In the genomic region with DNA sequence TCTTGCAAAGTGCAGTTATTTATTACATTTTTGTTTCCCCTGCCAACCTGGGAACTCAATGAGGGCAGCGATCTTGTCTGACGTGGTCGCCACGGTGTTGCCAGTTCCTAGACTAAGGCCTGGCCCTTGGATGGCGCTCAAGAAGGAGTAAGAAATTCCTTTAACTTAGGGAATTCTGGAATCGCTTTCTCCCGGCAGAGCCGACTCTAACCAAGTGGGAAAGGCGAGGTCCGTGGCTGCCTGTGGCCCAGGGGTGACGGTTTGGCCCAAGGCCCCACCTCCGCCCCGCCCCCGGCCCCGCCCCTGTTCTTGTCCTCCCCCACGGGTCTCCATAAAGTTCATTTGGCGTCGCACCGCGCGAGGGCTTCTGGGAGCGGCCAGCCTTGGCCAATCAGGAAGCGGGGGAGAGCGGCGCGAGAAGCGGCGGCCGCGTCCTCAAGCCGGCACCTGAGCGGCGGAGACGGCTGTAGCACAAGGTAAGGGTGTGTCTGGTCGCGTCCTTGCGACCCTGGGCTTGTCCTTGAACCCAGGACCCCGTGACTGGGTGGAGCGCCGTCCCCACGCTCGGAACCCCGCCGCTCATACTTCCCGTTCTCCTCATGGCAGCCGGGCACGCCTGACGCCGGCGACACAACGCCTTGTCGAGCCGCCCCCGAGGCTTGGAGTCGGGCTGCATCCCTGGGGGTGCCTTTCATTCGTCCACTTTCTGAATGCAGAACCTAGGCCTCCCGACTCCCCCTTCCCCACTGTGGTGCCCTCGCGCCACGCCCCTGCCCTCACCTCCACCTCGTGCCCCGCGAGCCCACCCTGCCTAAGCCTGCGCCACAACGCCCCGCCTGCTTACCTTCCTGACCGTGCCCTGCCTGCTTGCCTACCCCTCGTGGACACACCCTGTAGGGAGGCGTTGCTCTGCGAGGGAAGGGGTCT, we compare ENCODE assay signal across 1 cellular context.
TF ChIP-seq lines count a peak whose summit lies in the region.

A gene (plus strand): TSS at position 394 of the 927 bp plus-strand sequence. CDS start 18,119 bp downstream, outside the sequence.

TF ChIP-seq in K562, 482 proteins besides CTCF, POLR2A, EP300 and RAD21 (continued from another document and continues in another):
- TF ChIP-seq, protein P1, sequence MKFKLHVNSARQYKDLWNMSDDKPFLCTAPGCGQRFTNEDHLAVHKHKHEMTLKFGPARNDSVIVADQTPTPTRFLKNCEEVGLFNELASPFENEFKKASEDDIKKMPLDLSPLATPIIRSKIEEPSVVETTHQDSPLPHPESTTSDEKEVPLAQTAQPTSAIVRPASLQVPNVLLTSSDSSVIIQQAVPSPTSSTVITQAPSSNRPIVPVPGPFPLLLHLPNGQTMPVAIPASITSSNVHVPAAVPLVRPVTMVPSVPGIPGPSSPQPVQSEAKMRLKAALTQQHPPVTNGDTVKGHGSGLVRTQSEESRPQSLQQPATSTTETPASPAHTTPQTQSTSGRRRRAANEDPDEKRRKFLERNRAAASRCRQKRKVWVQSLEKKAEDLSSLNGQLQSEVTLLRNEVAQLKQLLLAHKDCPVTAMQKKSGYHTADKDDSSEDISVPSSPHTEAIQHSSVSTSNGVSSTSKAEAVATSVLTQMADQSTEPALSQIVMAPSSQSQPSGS (CRISPR knock-in tag; IDR thresholded peaks at IDR 0.05), result no peak
- TF ChIP-seq MYC (IDR thresholded peaks at IDR 0.05; ENCODE audit: low read depth, low read length), result peak; percentile 66
- TF ChIP-seq MYC (CRISPR knock-in tag; IDR thresholded peaks at IDR 0.05; ENCODE audit: borderline replicate concordance, low read depth), result peak; percentile 31; the same call in 1 of the 2 replicates
- peak; percentile 42; the same call in 1 of the 2 replicates for TF ChIP-seq CHD2 (IDR thresholded peaks at IDR 0.05; ENCODE audit: low read depth, low read length)
- no peak for TF ChIP-seq POLR3G (IDR thresholded peaks at IDR 0.05; ENCODE audit: extremely low read depth, insufficient read length, insufficient replicate concordance)
- TF ChIP-seq NR3C1 (CRISPR knock-in tag; IDR thresholded peaks at IDR 0.05), result no peak
- TF ChIP-seq POLR2H (tag; IDR thresholded peaks at IDR 0.05; ENCODE audit: low read depth), result peak; percentile 69
- no peak for TF ChIP-seq MIER1 (IDR thresholded peaks at IDR 0.05; ENCODE audit: low read depth)
- no peak for TF ChIP-seq SMAD3 (CRISPR knock-in tag; conservative IDR thresholded peaks at IDR 0.05)
- TF ChIP-seq ZNF274 (IDR thresholded peaks at IDR 0.05; ENCODE audit: borderline replicate concordance, low read depth, low read length), result no peak
- TF ChIP-seq MYNN (IDR thresholded peaks at IDR 0.05), result no peak
- TF ChIP-seq MYNN (CRISPR knock-in tag; IDR thresholded peaks at IDR 0.05), result no peak
- TF ChIP-seq SPI1 (IDR thresholded peaks at IDR 0.05; ENCODE audit: borderline replicate concordance, low read depth, low read length), result no peak
- no peak for TF ChIP-seq HLTF (IDR thresholded peaks at IDR 0.05)
- no peak for TF ChIP-seq ZNF79 (CRISPR knock-in tag; IDR thresholded peaks at IDR 0.05; ENCODE audit: low read depth)
- TF ChIP-seq, protein P2, sequence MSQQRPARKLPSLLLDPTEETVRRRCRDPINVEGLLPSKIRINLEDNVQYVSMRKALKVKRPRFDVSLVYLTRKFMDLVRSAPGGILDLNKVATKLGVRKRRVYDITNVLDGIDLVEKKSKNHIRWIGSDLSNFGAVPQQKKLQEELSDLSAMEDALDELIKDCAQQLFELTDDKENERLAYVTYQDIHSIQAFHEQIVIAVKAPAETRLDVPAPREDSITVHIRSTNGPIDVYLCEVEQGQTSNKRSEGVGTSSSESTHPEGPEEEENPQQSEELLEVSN (IDR thresholded peaks at IDR 0.05; ENCODE audit: borderline replicate concordance in 1 of 2, extremely low read depth in 1 of 2, insufficient read depth in 1 of 2, insufficient read length in 1 of 2, low read depth in 1 of 2, low read length in 1 of 2, poor library complexity in 1 of 2, severe bottlenecking in 1 of 2), result peak; percentile 61 to 83
- TF ChIP-seq SOX6 (IDR thresholded peaks at IDR 0.05), result no peak
- TF ChIP-seq, protein P3, sequence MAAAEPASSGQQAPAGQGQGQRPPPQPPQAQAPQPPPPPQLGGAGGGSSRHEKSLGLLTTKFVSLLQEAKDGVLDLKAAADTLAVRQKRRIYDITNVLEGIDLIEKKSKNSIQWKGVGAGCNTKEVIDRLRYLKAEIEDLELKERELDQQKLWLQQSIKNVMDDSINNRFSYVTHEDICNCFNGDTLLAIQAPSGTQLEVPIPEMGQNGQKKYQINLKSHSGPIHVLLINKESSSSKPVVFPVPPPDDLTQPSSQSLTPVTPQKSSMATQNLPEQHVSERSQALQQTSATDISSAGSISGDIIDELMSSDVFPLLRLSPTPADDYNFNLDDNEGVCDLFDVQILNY (CRISPR knock-in tag; IDR thresholded peaks at IDR 0.05), result no peak
- TF ChIP-seq BCL6 (CRISPR knock-in tag; IDR thresholded peaks at IDR 0.05), result no peak
- no peak for TF ChIP-seq ZSCAN29 (IDR thresholded peaks at IDR 0.05)
- TF ChIP-seq ZBTB8A (IDR thresholded peaks at IDR 0.05; ENCODE audit: partially characterized antibody), result no peak
- no peak for TF ChIP-seq MCM7 (IDR thresholded peaks at IDR 0.05)
- TF ChIP-seq ZNF184 (CRISPR knock-in tag; IDR thresholded peaks at IDR 0.05), result no peak
- no peak for TF ChIP-seq ZNF316 (IDR thresholded peaks at IDR 0.05)
- no peak for TF ChIP-seq KDM1A (IDR thresholded peaks at IDR 0.05)
- TF ChIP-seq, protein P4, sequence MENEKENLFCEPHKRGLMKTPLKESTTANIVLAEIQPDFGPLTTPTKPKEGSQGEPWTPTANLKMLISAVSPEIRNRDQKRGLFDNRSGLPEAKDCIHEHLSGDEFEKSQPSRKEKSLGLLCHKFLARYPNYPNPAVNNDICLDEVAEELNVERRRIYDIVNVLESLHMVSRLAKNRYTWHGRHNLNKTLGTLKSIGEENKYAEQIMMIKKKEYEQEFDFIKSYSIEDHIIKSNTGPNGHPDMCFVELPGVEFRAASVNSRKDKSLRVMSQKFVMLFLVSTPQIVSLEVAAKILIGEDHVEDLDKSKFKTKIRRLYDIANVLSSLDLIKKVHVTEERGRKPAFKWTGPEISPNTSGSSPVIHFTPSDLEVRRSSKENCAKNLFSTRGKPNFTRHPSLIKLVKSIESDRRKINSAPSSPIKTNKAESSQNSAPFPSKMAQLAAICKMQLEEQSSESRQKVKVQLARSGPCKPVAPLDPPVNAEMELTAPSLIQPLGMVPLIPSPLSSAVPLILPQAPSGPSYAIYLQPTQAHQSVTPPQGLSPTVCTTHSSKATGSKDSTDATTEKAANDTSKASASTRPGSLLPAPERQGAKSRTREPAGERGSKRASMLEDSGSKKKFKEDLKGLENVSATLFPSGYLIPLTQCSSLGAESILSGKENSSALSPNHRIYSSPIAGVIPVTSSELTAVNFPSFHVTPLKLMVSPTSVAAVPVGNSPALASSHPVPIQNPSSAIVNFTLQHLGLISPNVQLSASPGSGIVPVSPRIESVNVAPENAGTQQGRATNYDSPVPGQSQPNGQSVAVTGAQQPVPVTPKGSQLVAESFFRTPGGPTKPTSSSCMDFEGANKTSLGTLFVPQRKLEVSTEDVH (IDR thresholded peaks at IDR 0.05; ENCODE audit: low read depth, partially characterized antibody), result no peak
- no peak for TF ChIP-seq EWSR1 (IDR thresholded peaks at IDR 0.05; ENCODE audit: borderline replicate concordance, low read depth, partially characterized antibody)
- TF ChIP-seq, protein P5, sequence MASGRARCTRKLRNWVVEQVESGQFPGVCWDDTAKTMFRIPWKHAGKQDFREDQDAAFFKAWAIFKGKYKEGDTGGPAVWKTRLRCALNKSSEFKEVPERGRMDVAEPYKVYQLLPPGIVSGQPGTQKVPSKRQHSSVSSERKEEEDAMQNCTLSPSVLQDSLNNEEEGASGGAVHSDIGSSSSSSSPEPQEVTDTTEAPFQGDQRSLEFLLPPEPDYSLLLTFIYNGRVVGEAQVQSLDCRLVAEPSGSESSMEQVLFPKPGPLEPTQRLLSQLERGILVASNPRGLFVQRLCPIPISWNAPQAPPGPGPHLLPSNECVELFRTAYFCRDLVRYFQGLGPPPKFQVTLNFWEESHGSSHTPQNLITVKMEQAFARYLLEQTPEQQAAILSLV (tag; IDR thresholded peaks at IDR 0.05), result no peak
- peak; percentile 58; the same call in 1 of the 2 replicates for TF ChIP-seq MBD2 (IDR thresholded peaks at IDR 0.05; ENCODE audit: borderline replicate concordance, low read depth)
- TF ChIP-seq, protein P6, sequence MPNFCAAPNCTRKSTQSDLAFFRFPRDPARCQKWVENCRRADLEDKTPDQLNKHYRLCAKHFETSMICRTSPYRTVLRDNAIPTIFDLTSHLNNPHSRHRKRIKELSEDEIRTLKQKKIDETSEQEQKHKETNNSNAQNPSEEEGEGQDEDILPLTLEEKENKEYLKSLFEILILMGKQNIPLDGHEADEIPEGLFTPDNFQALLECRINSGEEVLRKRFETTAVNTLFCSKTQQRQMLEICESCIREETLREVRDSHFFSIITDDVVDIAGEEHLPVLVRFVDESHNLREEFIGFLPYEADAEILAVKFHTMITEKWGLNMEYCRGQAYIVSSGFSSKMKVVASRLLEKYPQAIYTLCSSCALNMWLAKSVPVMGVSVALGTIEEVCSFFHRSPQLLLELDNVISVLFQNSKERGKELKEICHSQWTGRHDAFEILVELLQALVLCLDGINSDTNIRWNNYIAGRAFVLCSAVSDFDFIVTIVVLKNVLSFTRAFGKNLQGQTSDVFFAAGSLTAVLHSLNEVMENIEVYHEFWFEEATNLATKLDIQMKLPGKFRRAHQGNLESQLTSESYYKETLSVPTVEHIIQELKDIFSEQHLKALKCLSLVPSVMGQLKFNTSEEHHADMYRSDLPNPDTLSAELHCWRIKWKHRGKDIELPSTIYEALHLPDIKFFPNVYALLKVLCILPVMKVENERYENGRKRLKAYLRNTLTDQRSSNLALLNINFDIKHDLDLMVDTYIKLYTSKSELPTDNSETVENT (CRISPR knock-in tag; IDR thresholded peaks at IDR 0.05), result peak; percentile 67
- no peak for TF ChIP-seq TFAM (CRISPR knock-in tag; conservative IDR thresholded peaks at IDR 0.05)
- TF ChIP-seq DDX20 (tag; IDR thresholded peaks at IDR 0.05; ENCODE audit: low read depth), result no peak
- TF ChIP-seq CBFA2T2 (conservative IDR thresholded peaks at IDR 0.05), result no peak
- peak; percentile 80 for TF ChIP-seq PHF20 (IDR thresholded peaks at IDR 0.05; ENCODE audit: partially characterized antibody)
- TF ChIP-seq MED1 (CRISPR knock-in tag; IDR thresholded peaks at IDR 0.05; ENCODE audit: borderline replicate concordance), result no peak
- TF ChIP-seq DPF2 (IDR thresholded peaks at IDR 0.05), result no peak
- TF ChIP-seq, protein P7, sequence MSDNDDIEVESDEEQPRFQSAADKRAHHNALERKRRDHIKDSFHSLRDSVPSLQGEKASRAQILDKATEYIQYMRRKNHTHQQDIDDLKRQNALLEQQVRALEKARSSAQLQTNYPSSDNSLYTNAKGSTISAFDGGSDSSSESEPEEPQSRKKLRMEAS (CRISPR knock-in tag; IDR thresholded peaks at IDR 0.05), result peak; percentile 83
- TF ChIP-seq MTA3 (IDR thresholded peaks at IDR 0.05; ENCODE audit: borderline replicate concordance), result 0 out of 2 replicates have a peak, but pooled peaks have one; percentile 24
- no peak for TF ChIP-seq ZNF324 (CRISPR knock-in tag; IDR thresholded peaks at IDR 0.05)
- no peak for TF ChIP-seq TARDBP (IDR thresholded peaks at IDR 0.05)
- TF ChIP-seq ZNF445 (CRISPR knock-in tag; IDR thresholded peaks at IDR 0.05; ENCODE audit: low read depth), result no peak
- no peak for TF ChIP-seq U2AF1 (optimal IDR thresholded peaks at IDR 0.05; ENCODE audit: low read depth, low read length)
- peak; percentile 60; the same call in 1 of the 2 replicates for TF ChIP-seq HDAC2 (IDR thresholded peaks at IDR 0.05)
- no peak; the same call in 1 of the 2 replicates for TF ChIP-seq TOE1 (IDR thresholded peaks at IDR 0.05; ENCODE audit: borderline replicate concordance)
- TF ChIP-seq TOE1 (CRISPR knock-in tag; IDR thresholded peaks at IDR 0.05; ENCODE audit: borderline replicate concordance, low read depth), result no peak
- no peak for TF ChIP-seq CBFB (CRISPR knock-in tag; IDR thresholded peaks at IDR 0.05)
- TF ChIP-seq TCF7 (IDR thresholded peaks at IDR 0.05; ENCODE audit: borderline replicate concordance), result no peak
- no peak for TF ChIP-seq ZNF696 (CRISPR knock-in tag; conservative IDR thresholded peaks at IDR 0.05)
- TF ChIP-seq, protein P8, sequence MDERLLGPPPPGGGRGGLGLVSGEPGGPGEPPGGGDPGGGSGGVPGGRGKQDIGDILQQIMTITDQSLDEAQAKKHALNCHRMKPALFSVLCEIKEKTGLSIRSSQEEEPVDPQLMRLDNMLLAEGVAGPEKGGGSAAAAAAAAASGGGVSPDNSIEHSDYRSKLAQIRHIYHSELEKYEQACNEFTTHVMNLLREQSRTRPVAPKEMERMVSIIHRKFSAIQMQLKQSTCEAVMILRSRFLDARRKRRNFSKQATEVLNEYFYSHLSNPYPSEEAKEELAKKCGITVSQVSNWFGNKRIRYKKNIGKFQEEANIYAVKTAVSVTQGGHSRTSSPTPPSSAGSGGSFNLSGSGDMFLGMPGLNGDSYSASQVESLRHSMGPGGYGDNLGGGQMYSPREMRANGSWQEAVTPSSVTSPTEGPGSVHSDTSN (CRISPR knock-in tag; IDR thresholded peaks at IDR 0.05; ENCODE audit: low read depth), result no peak
- TF ChIP-seq, protein P8 (tag; conservative IDR thresholded peaks at IDR 0.05; ENCODE audit: low read depth), result no peak
- TF ChIP-seq POLR2AphosphoS5 (IDR thresholded peaks at IDR 0.05; ENCODE audit: control insufficient read depth, insufficient read depth, low read depth, low read length), result peak; percentile 91
- TF ChIP-seq TEAD4 (IDR thresholded peaks at IDR 0.05; ENCODE audit: low read length), result no peak; the same call in 1 of the 2 replicates
- no peak for TF ChIP-seq TEAD4 (CRISPR knock-in tag; IDR thresholded peaks at IDR 0.05; ENCODE audit: borderline replicate concordance)
- no peak for TF ChIP-seq PTBP1 (IDR thresholded peaks at IDR 0.05; ENCODE audit: low read depth, low read length)
- TF ChIP-seq SRSF3 (IDR thresholded peaks at IDR 0.05; ENCODE audit: insufficient read depth, low read length), result no peak
- no peak for TF ChIP-seq ZNF41 (CRISPR knock-in tag; conservative IDR thresholded peaks at IDR 0.05)
